In genomic region chr1:222713091-222714012, GRCh38 we compare ENCODE assay signal across 8 cellular contexts. TPM values are rescaled to one million over a fixed set of nuclear protein-coding genes. Genes with fewer than 3 reads are reported as not detected.
A peak's percentile ranks its signal among the peaks of the same experiment; 100 is the strongest.
DNase-seq lines count a peak whose midpoint lies in the region; ATAC-seq and TF ChIP-seq lines count a peak whose summit lies in the region.

No MANE protein-coding gene starts in this region.

- H3K9me3 Mint-ChIP-seq in activated B cell treated with CpG ODN at 0.5 μM for 24 hours: no peaks in the 10 kb centered on the region

- peak overlapping the region; percentile 79 for H3K4me3 ChIP-seq in AG10803 (ENCODE audit: low read length)

- peaks cover 54% of the 10 kb centered on the region for H3K4me1 Mint-ChIP-seq in activated B cell treated with CpG ODN at 0.5 μM for 24 hours

- CTCF ChIA-PET in activated B cell treated with CpG ODN at 0.5 μM for 24 hours (lab: Charles Lee): interaction anchor here (0.8 to 1.9 kb wide), 8 partner anchors 8 to 411 kb away, joined by 3 to 10 read pairs (median 4); no protein-coding TSS in a partner anchor

- H3K27ac Mint-ChIP-seq in activated B cell treated with CpG ODN at 0.5 μM for 24 hours: peak overlapping the region; percentile 100

- peaks cover 61% of the 10 kb centered on the region for H3K36me3 Mint-ChIP-seq in activated B cell treated with CpG ODN at 0.5 μM for 24 hours (ENCODE audit: low read depth)

- peak; percentile 60 for ATAC-seq in GM19023 (IDR thresholded peaks at IDR 0.05; ENCODE audit: unreplicated experiment)
- peak; percentile 70 for ATAC-seq in HG03196 (IDR thresholded peaks at IDR 0.05; ENCODE audit: unreplicated experiment)
- peak; percentile 73 for ATAC-seq in activated B cell treated with CpG ODN at 0.5 μM for 24 hours (ENCODE audit: low read depth)

- POLR2A ChIA-PET in activated B cell treated with CpG ODN at 0.5 μM for 24 hours (lab: Charles Lee): interaction anchor here (0.7 to 7.7 kb wide), 33 partner anchors 8 to 1279 kb away, joined by 3 to 127 read pairs (median 5); partner anchors contain the start of genes CAPN2, FAM177B and TAF1A

- H3K27ac ChIP-seq in caudate nucleus (ENCODE audit: low read depth, low read length): peak overlapping the region; percentile 99

- H3K27me3 Mint-ChIP-seq in activated B cell treated with CpG ODN at 0.5 μM for 24 hours: no peaks in the 10 kb centered on the region

- intact Hi-C loops in activated B cell treated with CpG ODN at 0.5 μM for 24 hours (cut with micrococcal nuclease): loop anchor here (1.0 to 10.0 kb wide), 11 partner anchors 19 to 1835 kb away; partner anchors contain the start of genes DUSP10, HLX, TAF1A and TP53BP2

- H3K4me3 Mint-ChIP-seq in activated B cell treated with CpG ODN at 0.5 μM for 24 hours: peak overlapping the region; percentile 93

- TF ChIP-seq CTCF in AG10803 (conservative IDR thresholded peaks at IDR 0.05; ENCODE audit: low read length) (no peak), activated B cell treated with CpG ODN at 0.5 μM for 24 hours (IDR thresholded peaks at IDR 0.05) (no peak)

- peak; percentile 96 for DNase-seq in AG10803 (ENCODE audit: low read depth)
- DNase-seq in NCI-H226: peak; percentile 83
- peak; percentile 90 for DNase-seq in activated B cell treated with CpG ODN at 0.5 μM for 24 hours
- DNase-seq in caudate nucleus (lab: John Stamatoyannopoulos, UW): peak; percentile 53 to 96 (median 88)
- DNase-seq in inferior parietal cortex (ENCODE audit: extremely low spot score): peak; percentile 97
- peak; percentile 79 for DNase-seq in stimulated activated CD4-positive, alpha-beta T cell treated with anti-CD3 and anti-CD28 coated beads, Interleukin-12 subunit alpha, Interleukin-12 subunit beta, amount 100 ng/mL, for 24 hours (ENCODE audit: low read depth in 2 of 2)

RNA-seq across cellular contexts. Expression of gene BROX, which starts 1.0 kb away (rescaled TPM):
- total RNA-seq in activated B cell treated with CpG ODN at 0.5 μM for 24 hours: 27.8 and 34.6 TPM in 2 replicates

RNA-seq across cellular contexts. Expression of gene AIDA, which starts 1.1 kb away (rescaled TPM):
- total RNA-seq in activated B cell treated with CpG ODN at 0.5 μM for 24 hours: 50.4 and 54.3 TPM in 2 replicates

RNA-seq across cellular contexts. Expression of gene FAM177B, which starts 23.6 kb away (rescaled TPM):
- total RNA-seq in activated B cell treated with CpG ODN at 0.5 μM for 24 hours: 3.5 and 3.8 TPM in 2 replicates

Comparison
In these comparisons a context has a peak if more than half of its experiments do, and no peak if none do; other contexts are left out.
1. Peak in every context shown above with its lines: DNase-seq, ATAC-seq, H3K4me3 ChIP-seq and H3K27ac ChIP-seq.